20 cellular contexts compared by ENCODE assay signal in the genomic region with DNA sequence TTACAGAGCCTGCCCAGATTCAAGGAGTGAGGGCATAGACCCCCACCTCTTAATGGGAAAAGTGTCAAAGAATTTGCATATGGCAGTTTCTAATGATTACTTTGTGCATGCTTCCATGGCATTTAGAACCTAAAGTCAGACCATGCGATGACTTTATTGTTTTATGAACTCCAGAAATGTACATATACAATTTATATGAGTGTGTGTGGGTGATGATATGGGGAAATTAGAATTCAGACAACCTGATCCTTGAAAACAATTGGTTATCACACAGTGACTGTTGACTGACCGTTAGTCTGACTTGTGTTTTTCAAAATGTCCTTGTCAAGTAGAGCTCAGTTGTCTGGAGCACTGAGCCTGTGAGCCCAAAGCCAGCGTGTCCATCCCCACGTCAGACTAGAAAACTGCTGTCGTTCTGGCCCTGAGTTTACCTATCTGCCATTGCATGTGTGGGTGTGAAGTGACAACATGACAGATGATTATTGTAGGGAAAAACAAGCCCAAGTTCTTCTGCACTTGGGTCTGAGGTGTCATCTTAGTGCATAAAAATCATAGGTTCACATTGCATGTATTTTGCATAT.
DNase-seq lines count a peak whose midpoint lies in the region; ATAC-seq, FAIRE-seq and TF ChIP-seq lines count a peak whose summit lies in the region.
"Had no signal": no experiment of that assay in that cellular context is flagged by ENCODE, and none has a peak within 500 bp of the region (broad histone marks: within the 10 kb centered on the region; RNA-seq: fewer than 3 reads in every experiment).

No MANE protein-coding gene starts in this region.

- H3K36me3 ChIP-seq in K562 (ENCODE audit: control insufficient read depth, insufficient read depth, low read length) (no peaks in the 10 kb centered on the region), transverse colon (no peaks in the 10 kb centered on the region), SK-N-SH (replicated peaks in 1 of 2; ENCODE audit: control insufficient read depth in 1 of 2, insufficient read depth in 2 of 2, low read length in 1 of 2) (no peaks in the 10 kb centered on the region)
- H3K36me3 ChIP-seq: BLaER1 had no signal

- peak overlapping the region in 1 of 2 experiments; percentile 61; a peak in 1 of 4 replicates for H3K9ac ChIP-seq in K562 (ENCODE audit: insufficient read depth in 1 of 2, low read depth in 2 of 2, low read length in 2 of 2)
- no peak overlapping the region for H3K9ac ChIP-seq in SK-N-SH
- H3K9ac ChIP-seq: BLaER1 had no signal

- ATAC-seq in K562 (peak; percentile 66), left colon (peak; percentile 75), GM21576 (IDR thresholded peaks at IDR 0.05; ENCODE audit: unreplicated experiment) (no peak)
- ATAC-seq: CD8-positive, alpha-beta T cell; GM23338; HCT116 had no signal

- no peak overlapping the region for H3K4me3 ChIP-seq in K562
- no peak overlapping the region for H3K4me3 ChIP-seq in transverse colon
- H3K4me3 ChIP-seq in SK-N-SH (ENCODE audit: low read depth in 2 of 2, low read length in 1 of 2): no peak overlapping the region
- H3K4me3 ChIP-seq: BLaER1, GM23338 had no signal

- BruUV-seq in K562 (replicated peaks; lab: Mats Ljungman, UMichigan): no TSS peak

- TF ChIP-seq CTCF in K562 (IDR thresholded peaks at IDR 0.05 in 2 of 3, conservative IDR thresholded peaks at IDR 0.05 in 1 of 3; ENCODE audit: insufficient read depth in 2 of 3, low read depth in 1 of 3, low read length in 3 of 3) (no peak), transverse colon (IDR thresholded peaks at IDR 0.05) (no peak), SK-N-SH (IDR thresholded peaks at IDR 0.05) (no peak)

- H4K20me1 ChIP-seq in K562 (replicated peaks; ENCODE audit: control insufficient read depth, insufficient read depth, low read length): no peaks in the 10 kb centered on the region
- no peaks in the 10 kb centered on the region for H4K20me1 ChIP-seq in SK-N-SH (ENCODE audit: insufficient read depth)
- H4K20me1 ChIP-seq: BLaER1 had no signal

- TF ChIP-seq EP300 in K562 (IDR thresholded peaks at IDR 0.05; ENCODE audit: low read length) (no peak; the same call in 1 of the 2 replicates), transverse colon (IDR thresholded peaks at IDR 0.05; ENCODE audit: low read depth) (no peak), SK-N-SH (IDR thresholded peaks at IDR 0.05; ENCODE audit: borderline replicate concordance in 1 of 2, low read depth in 1 of 2, low read length in 1 of 2) (no peak)

- H3K79me2 ChIP-seq in K562 (ENCODE audit: control insufficient read depth, insufficient read depth, low read length) (no peaks in the 10 kb centered on the region), SK-N-SH (ENCODE audit: insufficient read depth) (no peaks in the 10 kb centered on the region)

- CTCF ChIA-PET in K562 (lab: Yijun Ruan, JAX; ENCODE audit: low intra/inter-chr PET ratio) (no interaction called here), SK-N-SH (lab: Yijun Ruan, JAX) (interaction anchor here (1.0 to 1.3 kb wide), 2 partner anchors 9 to 574 kb away, joined by 3 read pairs; no protein-coding TSS in a partner anchor)

- 27% methylated on average over 5 of the region's 5 CpGs for WGBS in K562 (ENCODE audit: insufficient coverage, low coverage, missing lambda C conversion rate)
- 60 to 61% methylated on average over 5 of the region's 5 CpGs for WGBS in transverse colon (ENCODE audit: low coverage in 1 of 2), 2 donors
- WGBS in SK-N-SH (ENCODE audit: low lambda C conversion rate): 62% methylated on average over 5 of the region's 5 CpGs

- in situ Hi-C loops in K562 (cut with MboI): no loop called here
- in situ Hi-C loops in transverse colon (cut with MboI; ENCODE audit: low pct_ligation_motif_present in 1 of 4, low pct_unique_long_range_greater_than_20kb in 1 of 4, low sequenced_read_pairs in 3 of 4): no loop called here

- H3K9me2 ChIP-seq in SK-N-SH: no peaks in the 10 kb centered on the region

- no peaks in the 10 kb centered on the region for H3F3A ChIP-seq in SK-N-SH (replicated peaks; ENCODE audit: insufficient read depth)

- peak; percentile 76 for FAIRE-seq in GM12891 (lab: Jason Lieb, UNC)
- FAIRE-seq in K562 (lab: Jason Lieb, UNC): peak; percentile 86
- FAIRE-seq: A204.1, GM19239 had no signal

- TF ChIP-seq RAD21 in K562 (CRISPR knock-in tag; conservative IDR thresholded peaks at IDR 0.05 in 1 of 2, IDR thresholded peaks at IDR 0.05 in 1 of 2) (no peak), SK-N-SH (IDR thresholded peaks at IDR 0.05; ENCODE audit: low read length) (no peak)

- H3K4me2 ChIP-seq in K562 (ENCODE audit: insufficient read depth, low read length) (peak overlapping the region; percentile 30; the same call in 1 of the 2 replicates), SK-N-SH (no peak overlapping the region)
- H3K4me2 ChIP-seq: BLaER1, GM23338 had no signal

- peak overlapping the region; percentile 4; the same call in 1 of the 3 replicates for H3K27ac ChIP-seq in K562 (ENCODE audit: extremely low read depth, low read depth, low read length)
- H3K27ac ChIP-seq in transverse colon: peak overlapping the region; percentile 17 to 36 (median 28)
- H3K27ac ChIP-seq in SK-N-SH (ENCODE audit: low read depth in 2 of 2, low read length in 1 of 2): no peak overlapping the region
- H3K27ac ChIP-seq: 22Rv1, BLaER1, C4-2B had no signal

- no peaks in the 10 kb centered on the region for H3K27me3 ChIP-seq in K562 (ENCODE audit: control insufficient read depth in 2 of 2, insufficient read depth in 2 of 2, low read length in 2 of 2)
- H3K27me3 ChIP-seq in transverse colon: no peaks in the 10 kb centered on the region
- H3K27me3 ChIP-seq in SK-N-SH (ENCODE audit: insufficient read depth): no peaks in the 10 kb centered on the region
- H3K27me3 ChIP-seq: BLaER1 had no signal

- peaks cover 6 to 29% of the 10 kb centered on the region in 2 experiments; a peak in 4 of 5 replicates for H3K4me1 ChIP-seq in K562 (replicated peaks in 1 of 2; ENCODE audit: control insufficient read depth in 2 of 2, insufficient read depth in 2 of 2, low read length in 2 of 2)
- H3K4me1 ChIP-seq in transverse colon: peaks cover 0 to 19% (median 7%) of the 10 kb centered on the region in 4 donors
- H3K4me1 ChIP-seq in SK-N-SH (ENCODE audit: control insufficient read depth in 1 of 2, insufficient read depth in 2 of 2, low read depth in 1 of 2, low read length in 1 of 2): no peaks in the 10 kb centered on the region
- H3K4me1 ChIP-seq: BLaER1 had no signal

- DNase-seq in GM12891 (ENCODE audit: insufficient read length, low spot score) (no peak), K562 (ENCODE audit: extremely low read depth in 1 of 4, low spot score in 3 of 4) (peak; percentile 23 to 64 (median 46)), left colon (no peak), transverse colon (peak; percentile 10), SK-N-SH (no peak)
- DNase-seq in activated CD8-positive, alpha-beta memory T cell treated with anti-CD3 and anti-CD28 coated beads for 24 hours: no peak
- DNase-seq: Caco-2; CD4-positive, CD25-positive, alpha-beta regulatory T cell; CD8-positive, alpha-beta T cell; DMS153; DND-41; H9 had no signal

- intact Hi-C loops in K562 (cut with micrococcal nuclease) (no loop called here), left colon (cut with DNase I, micrococcal nuclease) (no loop called here), transverse colon (cut with DNase I; ENCODE audit: low total_unique reads) (no loop called here)

- no peak for TF ChIP-seq POLR2A in GM12891 (IDR thresholded peaks at IDR 0.05; ENCODE audit: low read depth, low read length)
- no peak for TF ChIP-seq POLR2A in K562 (conservative IDR thresholded peaks at IDR 0.05)
- TF ChIP-seq POLR2A in transverse colon (IDR thresholded peaks at IDR 0.05): no peak

- H3K9me3 ChIP-seq in K562 (replicated peaks; ENCODE audit: control insufficient read depth, insufficient read depth, low read depth, low read length) (no peaks in the 10 kb centered on the region), transverse colon (no peaks in the 10 kb centered on the region), SK-N-SH (no peaks in the 10 kb centered on the region)
- H3K9me3 ChIP-seq: BLaER1, Caco-2 had no signal

- no peaks in the 10 kb centered on the region for H3K9me1 ChIP-seq in K562 (ENCODE audit: control insufficient read depth, insufficient read depth, low read length)

- H2AFZ ChIP-seq in K562 (ENCODE audit: low read depth, low read length) (peak overlapping the region; percentile 75), SK-N-SH (ENCODE audit: low read depth) (no peak overlapping the region)
- H2AFZ ChIP-seq: GM23338 had no signal

- POLR2A ChIA-PET in K562 (lab: Yijun Ruan, JAX) (interaction anchor here (1.2 kb wide), 1 partner anchor 18 kb away, joined by 3 read pairs; no protein-coding TSS in a partner anchor), SK-N-SH (lab: Yijun Ruan, JAX) (no interaction called here)

TF ChIP-seq in GM12891, 5 proteins besides CTCF, POLR2A, EP300 and RAD21:
- TF ChIP-seq PAX5 (IDR thresholded peaks at IDR 0.05; ENCODE audit: insufficient read depth, low read length, severe bottlenecking): no peak
- no peak for TF ChIP-seq TAF1 (IDR thresholded peaks at IDR 0.05; ENCODE audit: low read depth, low read length)
- no peak for TF ChIP-seq SPI1 (IDR thresholded peaks at IDR 0.05; ENCODE audit: low read depth, low read length)
- no peak for TF ChIP-seq POLR2AphosphoS5 (IDR thresholded peaks at IDR 0.05; ENCODE audit: low read depth, low read length)
- TF ChIP-seq POU2F2 (IDR thresholded peaks at IDR 0.05; ENCODE audit: low read depth, low read length): no peak

TF ChIP-seq in K562, 482 proteins besides CTCF, POLR2A, EP300 and RAD21 (continues in another document):
- TF ChIP-seq FOXM1 (IDR thresholded peaks at IDR 0.05; ENCODE audit: low read depth): peak; percentile 79
- no peak for TF ChIP-seq FOXM1 (CRISPR knock-in tag; IDR thresholded peaks at IDR 0.05; ENCODE audit: low read depth)

TF ChIP-seq in SK-N-SH, 30 proteins besides CTCF, POLR2A, EP300 and RAD21 (continues in another document):
- TF ChIP-seq EZH2phosphoT487 (IDR thresholded peaks at IDR 0.05; ENCODE audit: borderline replicate concordance, low read depth) (no peak), TAF1 (IDR thresholded peaks at IDR 0.05; ENCODE audit: borderline replicate concordance, low read depth, low read length) (no peak), FOXM1 (IDR thresholded peaks at IDR 0.05; ENCODE audit: low read depth) (no peak), RXRA (IDR thresholded peaks at IDR 0.05; ENCODE audit: borderline replicate concordance, low read depth) (no peak)

Comparison
In these comparisons a context has a peak if more than half of its experiments do, and no peak if none do; other contexts are left out.
1. DNase-seq: peak in K562 (4 of 4) and transverse colon (single experiment); none in GM12891 (single experiment), left colon (0 of 2), SK-N-SH (single experiment) and activated CD8-positive, alpha-beta memory T cell treated with anti-CD3 and anti-CD28 coated beads for 24 hours (single experiment).
2. H3K27ac ChIP-seq: peak in K562 (single experiment) and transverse colon (4 of 4); none in SK-N-SH (0 of 2).